ENCODE assay signal across 8 cellular contexts in genomic region chr16:30355954-30356308, GRCh38. TPM values are rescaled to one million over a fixed set of nuclear protein-coding genes. Genes with fewer than 3 reads are reported as not detected.
DNase-seq lines count a peak whose midpoint lies in the region; ATAC-seq and TF ChIP-seq lines count a peak whose summit lies in the region.

No MANE protein-coding gene starts in this region.

- no peak for TF ChIP-seq CTCF in CD8-positive, alpha-beta T cell (IDR thresholded peaks at IDR 0.05)
- TF ChIP-seq CTCF in NB4 (IDR thresholded peaks at IDR 0.05; ENCODE audit: low read depth, low read length) = no peak

- no peaks in the 10 kb centered on the region for H3K9me3 ChIP-seq in CD8-positive, alpha-beta T cell (ENCODE audit: low read length)
- H3K9me3 ChIP-seq in neuronal stem cell (replicated peaks in 1 of 2; ENCODE audit: control insufficient read depth in 2 of 2, insufficient read depth in 1 of 2, low read depth in 1 of 2, low read length in 2 of 2) = no peaks in the 10 kb centered on the region

- H3K4me3 Mint-ChIP-seq in CD8-positive, alpha-beta T cell = peak overlapping the region; percentile 94
- H3K4me3 Mint-ChIP-seq in effector memory CD8-positive, alpha-beta T cell = peak overlapping the region; percentile 92 to 97

- H3K4me2 ChIP-seq in neuronal stem cell (ENCODE audit: insufficient read depth, low read length, poor library complexity, severe bottlenecking) = peak overlapping the region; percentile 91

- H2BK15ac ChIP-seq in neuronal stem cell (ENCODE audit: low read length) = peak overlapping the region; percentile 93

- no peak overlapping the region for H3K4me3 ChIP-seq in CD8-positive, alpha-beta T cell (ENCODE audit: low read depth, low read length)
- peak overlapping the region; percentile 77 for H3K4me3 ChIP-seq in NB4 (ENCODE audit: low read depth, low read length)
- peak overlapping the region; percentile 80 to 86 for H3K4me3 ChIP-seq in neuronal stem cell (ENCODE audit: low read length in 2 of 2)

- peaks cover 75% of the 10 kb centered on the region for H3K36me3 Mint-ChIP-seq in CD8-positive, alpha-beta T cell
- peaks cover 39% of the 10 kb centered on the region for H3K36me3 Mint-ChIP-seq in effector memory CD8-positive, alpha-beta T cell (ENCODE audit: insufficient read depth)

- H4K8ac ChIP-seq in neuronal stem cell (ENCODE audit: low read depth, low read length) = no peak overlapping the region

- H3K27ac Mint-ChIP-seq in CD8-positive, alpha-beta T cell = peak overlapping the region; percentile 98
- peak overlapping the region; percentile 97 to 98 for H3K27ac Mint-ChIP-seq in effector memory CD8-positive, alpha-beta T cell

- no peak overlapping the region for H3K14ac ChIP-seq in neuronal stem cell (ENCODE audit: low read length)

- peaks cover 14% of the 10 kb centered on the region for H3K79me1 ChIP-seq in neuronal stem cell (ENCODE audit: low read depth, low read length)

- POLR2A ChIA-PET in CD8-positive, alpha-beta T cell (lab: Charles Lee) = interaction anchor here (0.9 to 1.3 kb wide), 4 partner anchors 15 to 170 kb away, joined by 3 to 4 read pairs (median 3); partner anchors contain the start of genes SEPTIN1 and TBC1D10B

- no peaks in the 10 kb centered on the region for H3K27me3 Mint-ChIP-seq in CD8-positive, alpha-beta T cell (ENCODE audit: low read depth)
- H3K27me3 Mint-ChIP-seq in effector memory CD8-positive, alpha-beta T cell = no peaks in the 10 kb centered on the region

- peaks cover 22% of the 10 kb centered on the region for H3K4me1 Mint-ChIP-seq in CD8-positive, alpha-beta T cell (ENCODE audit: low read depth)
- peaks cover 31 to 32% of the 10 kb centered on the region in 2 donors for H3K4me1 Mint-ChIP-seq in effector memory CD8-positive, alpha-beta T cell (ENCODE audit: low read depth in 2 of 2)

- peak overlapping the region; percentile 96 for H2AK5ac ChIP-seq in neuronal stem cell (ENCODE audit: low read depth, low read length)

- H2BK120ac ChIP-seq in neuronal stem cell (ENCODE audit: low read depth, low read length) = no peak overlapping the region

- DNase-seq in CD8-positive, alpha-beta T cell = no peak
- DNase-seq in NB4 (ENCODE audit: low read depth) = no peak
- no peak for DNase-seq in effector memory CD8-positive, alpha-beta T cell
- no peak for DNase-seq in neuronal stem cell (ENCODE audit: low spot score)

- peak overlapping the region; percentile 93 for H2AFZ ChIP-seq in neuronal stem cell (ENCODE audit: low read length)

- no CpG with 5 or more reads among the region's 7 CpGs for WGBS in neuronal stem cell (ENCODE audit: extremely low coverage in 2 of 2, insufficient read length in 2 of 2, insufficient replicate concordance in 1 of 2), 2 donors

- no peak for ATAC-seq in CD8-positive, alpha-beta T cell
- ATAC-seq in effector memory CD8-positive, alpha-beta T cell (replicated peaks) = no peak
- no peak for ATAC-seq in GM18858 (IDR thresholded peaks at IDR 0.05; ENCODE audit: unreplicated experiment)
- no peak for ATAC-seq in HG02623 (IDR thresholded peaks at IDR 0.05; ENCODE audit: unreplicated experiment)
- ATAC-seq in GM19463 (IDR thresholded peaks at IDR 0.05; ENCODE audit: unreplicated experiment) = no peak
- ATAC-seq in HG03196 (IDR thresholded peaks at IDR 0.05; ENCODE audit: unreplicated experiment) = no peak

- no peak for TF ChIP-seq POLR2A in NB4 (IDR thresholded peaks at IDR 0.05; ENCODE audit: extremely low read depth, insufficient read length)

- peaks cover 35% of the 10 kb centered on the region for H3K36me3 ChIP-seq in CD8-positive, alpha-beta T cell (ENCODE audit: insufficient read depth, low read length)
- peaks cover 34 to 73% of the 10 kb centered on the region in 2 donors for H3K36me3 ChIP-seq in neuronal stem cell (replicated peaks in 1 of 2; ENCODE audit: control insufficient read depth in 2 of 2, insufficient read depth in 2 of 2, low read length in 2 of 2)

- H2BK5ac ChIP-seq in neuronal stem cell (ENCODE audit: low read length) = peak overlapping the region; percentile 30

- H2BK12ac ChIP-seq in neuronal stem cell (ENCODE audit: low read length) = no peak overlapping the region

- peak overlapping the region; percentile 93 for H3K18ac ChIP-seq in neuronal stem cell (ENCODE audit: low read length)

- peak overlapping the region; percentile 97 for H3K9ac ChIP-seq in neuronal stem cell (ENCODE audit: low read depth, low read length, poor library complexity)

- no peak overlapping the region for H3K4ac ChIP-seq in neuronal stem cell (ENCODE audit: low read length)

- CTCF ChIA-PET in CD8-positive, alpha-beta T cell (lab: Charles Lee) = interaction anchor here (0.8 to 1.4 kb wide), 2 partner anchors 13 to 15 kb away, joined by 3 read pairs; no protein-coding TSS in a partner anchor

- H3K27me3 ChIP-seq in CD8-positive, alpha-beta T cell (ENCODE audit: insufficient read depth, low read length) = no peaks in the 10 kb centered on the region
- no peaks in the 10 kb centered on the region for H3K27me3 ChIP-seq in neuronal stem cell (ENCODE audit: control insufficient read depth in 3 of 3, insufficient read depth in 3 of 3, low read depth in 1 of 3, low read length in 3 of 3)

- intact Hi-C loops in CD8-positive, alpha-beta T cell (cut with DNase I, micrococcal nuclease) = loop anchor here (1.0 to 10.0 kb wide), 8 partner anchors 14 to 569 kb away; partner anchors contain the start of genes TBC1D10B (in 2 of the 2), ALDOA (in 1 of the 2), CDIPT (in 1 of the 2) and FBRS (in 1 of the 2)

- peak overlapping the region; percentile 63 for H3K27ac ChIP-seq in CD8-positive, alpha-beta T cell (ENCODE audit: low read depth, low read length)
- peak overlapping the region; percentile 94 for H3K27ac ChIP-seq in neuronal stem cell (replicated peaks; ENCODE audit: low read length)

- no peak overlapping the region for H4K91ac ChIP-seq in neuronal stem cell (ENCODE audit: low read depth, low read length, poor library complexity)

- peaks cover 31% of the 10 kb centered on the region for H3K4me1 ChIP-seq in CD8-positive, alpha-beta T cell (ENCODE audit: insufficient read depth, low read length)
- peaks cover 8 to 10% of the 10 kb centered on the region in 2 donors for H3K4me1 ChIP-seq in neuronal stem cell (ENCODE audit: control insufficient read depth in 2 of 2, insufficient read depth in 1 of 2, low read depth in 1 of 2, low read length in 2 of 2)

- no peaks in the 10 kb centered on the region for H3K9me3 Mint-ChIP-seq in CD8-positive, alpha-beta T cell
- H3K9me3 Mint-ChIP-seq in effector memory CD8-positive, alpha-beta T cell = no peaks in the 10 kb centered on the region

- H3K23ac ChIP-seq in neuronal stem cell (ENCODE audit: low read depth, low read length, poor library complexity) = no peak overlapping the region

RNA-seq across cellular contexts. Expression of gene CD2BP2, which starts 0.8 kb away (rescaled TPM):
- 10 to 100 TPM; 35.4 to 35.9 TPM for total RNA-seq in CD8-positive, alpha-beta T cell
- 31.1 TPM for polyA plus RNA-seq in neuronal stem cell (2013, experiment 1 of 2)
- 30.6 TPM for polyA plus RNA-seq in neuronal stem cell (2013, experiment 2 of 2)

RNA-seq across cellular contexts. Expression of gene TBC1D10B, which starts 14.4 kb away (rescaled TPM):
- total RNA-seq in CD8-positive, alpha-beta T cell = 10 to 100 TPM; 12.3 to 13.8 TPM
- polyA plus RNA-seq in neuronal stem cell (2013, experiment 1 of 2) = 18.4 TPM
- 16.8 TPM for polyA plus RNA-seq in neuronal stem cell (2013, experiment 2 of 2)

RNA-seq across cellular contexts. Expression of gene MYL11, which starts 18.7 kb away (rescaled TPM):
- 1 to 10 TPM; 3.0 to 3.1 TPM for total RNA-seq in CD8-positive, alpha-beta T cell
- polyA plus RNA-seq in neuronal stem cell (2013, experiment 1 of 2) = 4.7 TPM
- polyA plus RNA-seq in neuronal stem cell (2013, experiment 2 of 2) = 4.6 TPM

RNA-seq across cellular contexts. Expression of gene SEPTIN1, which starts 26.4 kb away (rescaled TPM):
- total RNA-seq in CD8-positive, alpha-beta T cell = 100 to 1,000 TPM; 147 to 150 TPM
- 3.9 TPM for polyA plus RNA-seq in neuronal stem cell (2013, experiment 1 of 2)
- 3.4 TPM for polyA plus RNA-seq in neuronal stem cell (2013, experiment 2 of 2)

RNA-seq across cellular contexts. Expression of gene ZNF48, which starts 39.3 kb away (rescaled TPM):
- 1 to 10 TPM; 2.3 to 2.4 TPM for total RNA-seq in CD8-positive, alpha-beta T cell
- 22.2 TPM for polyA plus RNA-seq in neuronal stem cell (2013, experiment 1 of 2)
- polyA plus RNA-seq in neuronal stem cell (2013, experiment 2 of 2) = 21.3 TPM
